Comparison of ENCODE assay signal across 1 cellular context in the genomic region with DNA sequence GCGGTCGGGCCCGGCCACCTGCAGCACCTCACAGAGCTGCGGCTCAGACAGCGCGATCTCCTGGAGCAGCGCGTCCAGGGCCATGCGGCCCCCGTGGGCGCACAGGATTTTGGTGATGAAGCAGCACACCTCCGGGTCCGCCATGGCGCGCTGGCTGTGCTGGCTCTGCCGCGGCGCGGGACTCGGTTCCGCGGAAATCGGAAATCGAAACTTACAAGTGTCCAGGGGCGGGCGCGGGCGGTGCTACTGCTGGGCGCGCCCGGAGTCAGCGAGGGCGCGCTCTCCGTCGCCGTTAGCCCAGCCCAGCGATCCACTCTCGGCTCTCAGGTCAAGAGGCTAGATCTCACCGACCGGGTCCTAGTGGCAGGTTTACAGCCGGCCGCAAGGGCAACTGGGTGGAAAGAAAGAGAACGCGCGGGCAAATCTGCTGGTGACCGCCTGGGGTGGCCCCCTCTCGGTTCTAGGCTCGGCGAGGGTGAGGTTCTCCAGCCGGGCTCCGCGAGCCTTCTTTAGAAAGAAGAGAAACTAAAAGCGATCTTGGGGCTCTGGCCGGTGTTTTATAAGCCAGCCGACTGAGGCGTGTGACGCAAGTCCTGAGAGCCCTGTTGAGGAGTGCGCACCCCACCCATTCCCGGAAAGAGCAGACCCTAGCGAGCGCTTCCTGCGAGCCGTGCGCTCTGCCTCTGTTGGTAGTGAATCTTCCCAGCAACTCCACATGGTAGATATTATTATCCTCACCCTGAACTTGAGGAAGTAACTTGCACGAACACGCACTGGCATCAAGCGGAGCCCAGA.
TF ChIP-seq lines count a peak whose summit lies in the region.

TSS of gene ZC3HAV1 (minus strand) at position 533 of the 795 bp plus-strand sequence. CDS start at position 144, 389 bp downstream.

TF ChIP-seq in HEK293, 187 proteins besides CTCF, POLR2A, EP300 and RAD21 (continued from another document and continues in another):
- TF ChIP-seq, protein P1, sequence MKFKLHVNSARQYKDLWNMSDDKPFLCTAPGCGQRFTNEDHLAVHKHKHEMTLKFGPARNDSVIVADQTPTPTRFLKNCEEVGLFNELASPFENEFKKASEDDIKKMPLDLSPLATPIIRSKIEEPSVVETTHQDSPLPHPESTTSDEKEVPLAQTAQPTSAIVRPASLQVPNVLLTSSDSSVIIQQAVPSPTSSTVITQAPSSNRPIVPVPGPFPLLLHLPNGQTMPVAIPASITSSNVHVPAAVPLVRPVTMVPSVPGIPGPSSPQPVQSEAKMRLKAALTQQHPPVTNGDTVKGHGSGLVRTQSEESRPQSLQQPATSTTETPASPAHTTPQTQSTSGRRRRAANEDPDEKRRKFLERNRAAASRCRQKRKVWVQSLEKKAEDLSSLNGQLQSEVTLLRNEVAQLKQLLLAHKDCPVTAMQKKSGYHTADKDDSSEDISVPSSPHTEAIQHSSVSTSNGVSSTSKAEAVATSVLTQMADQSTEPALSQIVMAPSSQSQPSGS (tag by site-specific recombination; IDR thresholded peaks at IDR 0.05; ENCODE audit: low read depth) = no peak
- TF ChIP-seq, protein P2, sequence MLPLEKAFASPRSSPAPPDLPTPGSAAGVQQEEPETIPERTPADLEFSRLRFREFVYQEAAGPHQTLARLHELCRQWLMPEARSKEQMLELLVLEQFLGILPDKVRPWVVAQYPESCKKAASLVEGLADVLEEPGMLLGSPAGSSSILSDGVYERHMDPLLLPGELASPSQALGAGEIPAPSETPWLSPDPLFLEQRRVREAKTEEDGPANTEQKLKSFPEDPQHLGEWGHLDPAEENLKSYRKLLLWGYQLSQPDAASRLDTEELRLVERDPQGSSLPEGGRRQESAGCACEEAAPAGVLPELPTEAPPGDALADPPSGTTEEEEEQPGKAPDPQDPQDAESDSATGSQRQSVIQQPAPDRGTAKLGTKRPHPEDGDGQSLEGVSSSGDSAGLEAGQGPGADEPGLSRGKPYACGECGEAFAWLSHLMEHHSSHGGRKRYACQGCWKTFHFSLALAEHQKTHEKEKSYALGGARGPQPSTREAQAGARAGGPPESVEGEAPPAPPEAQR (tag by site-specific recombination; IDR thresholded peaks at IDR 0.05) = no peak
- TF ChIP-seq, protein P3, sequence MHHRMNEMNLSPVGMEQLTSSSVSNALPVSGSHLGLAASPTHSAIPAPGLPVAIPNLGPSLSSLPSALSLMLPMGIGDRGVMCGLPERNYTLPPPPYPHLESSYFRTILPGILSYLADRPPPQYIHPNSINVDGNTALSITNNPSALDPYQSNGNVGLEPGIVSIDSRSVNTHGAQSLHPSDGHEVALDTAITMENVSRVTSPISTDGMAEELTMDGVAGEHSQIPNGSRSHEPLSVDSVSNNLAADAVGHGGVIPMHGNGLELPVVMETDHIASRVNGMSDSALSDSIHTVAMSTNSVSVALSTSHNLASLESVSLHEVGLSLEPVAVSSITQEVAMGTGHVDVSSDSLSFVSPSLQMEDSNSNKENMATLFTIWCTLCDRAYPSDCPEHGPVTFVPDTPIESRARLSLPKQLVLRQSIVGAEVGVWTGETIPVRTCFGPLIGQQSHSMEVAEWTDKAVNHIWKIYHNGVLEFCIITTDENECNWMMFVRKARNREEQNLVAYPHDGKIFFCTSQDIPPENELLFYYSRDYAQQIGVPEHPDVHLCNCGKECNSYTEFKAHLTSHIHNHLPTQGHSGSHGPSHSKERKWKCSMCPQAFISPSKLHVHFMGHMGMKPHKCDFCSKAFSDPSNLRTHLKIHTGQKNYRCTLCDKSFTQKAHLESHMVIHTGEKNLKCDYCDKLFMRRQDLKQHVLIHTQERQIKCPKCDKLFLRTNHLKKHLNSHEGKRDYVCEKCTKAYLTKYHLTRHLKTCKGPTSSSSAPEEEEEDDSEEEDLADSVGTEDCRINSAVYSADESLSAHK (tag by site-specific recombination; IDR thresholded peaks at IDR 0.05) = no peak
- TF ChIP-seq ZNF544 (tag by site-specific recombination; IDR thresholded peaks at IDR 0.05) = no peak
- peak; percentile 66; the same call in 1 of the 2 replicates for TF ChIP-seq EGR2 (tag by site-specific recombination; IDR thresholded peaks at IDR 0.05; ENCODE audit: low read depth)
- TF ChIP-seq KLF7 (tag by site-specific recombination; IDR thresholded peaks at IDR 0.05; ENCODE audit: borderline replicate concordance) = peak; percentile 19; the same call in 1 of the 2 replicates
- TF ChIP-seq ZNF292 (tag by site-specific recombination; IDR thresholded peaks at IDR 0.05; ENCODE audit: borderline replicate concordance, low read depth) = no peak
- no peak for TF ChIP-seq ZNF23 (tag by site-specific recombination; IDR thresholded peaks at IDR 0.05; ENCODE audit: borderline replicate concordance)
- TF ChIP-seq HOXA7 (CRISPR knock-in tag; IDR thresholded peaks at IDR 0.05; ENCODE audit: borderline replicate concordance) = no peak
- no peak for TF ChIP-seq WT1 (tag by site-specific recombination; IDR thresholded peaks at IDR 0.05)
- TF ChIP-seq IKZF3 (tag by site-specific recombination; IDR thresholded peaks at IDR 0.05) = no peak
- TF ChIP-seq ZBTB48 (tag by site-specific recombination; IDR thresholded peaks at IDR 0.05) = no peak
- no peak for TF ChIP-seq ZNF391 (tag by site-specific recombination; IDR thresholded peaks at IDR 0.05; ENCODE audit: borderline replicate concordance, low read depth)
- TF ChIP-seq ZIC2 (tag by site-specific recombination; IDR thresholded peaks at IDR 0.05) = peak; percentile 29
- no peak for TF ChIP-seq ZNF426 (tag by site-specific recombination; IDR thresholded peaks at IDR 0.05)
- no peak; the same call in 1 of the 2 replicates for TF ChIP-seq GLIS1 (tag by site-specific recombination; IDR thresholded peaks at IDR 0.05)
- TF ChIP-seq ZNF155 (tag by site-specific recombination; IDR thresholded peaks at IDR 0.05) = no peak
- TF ChIP-seq, protein P4, sequence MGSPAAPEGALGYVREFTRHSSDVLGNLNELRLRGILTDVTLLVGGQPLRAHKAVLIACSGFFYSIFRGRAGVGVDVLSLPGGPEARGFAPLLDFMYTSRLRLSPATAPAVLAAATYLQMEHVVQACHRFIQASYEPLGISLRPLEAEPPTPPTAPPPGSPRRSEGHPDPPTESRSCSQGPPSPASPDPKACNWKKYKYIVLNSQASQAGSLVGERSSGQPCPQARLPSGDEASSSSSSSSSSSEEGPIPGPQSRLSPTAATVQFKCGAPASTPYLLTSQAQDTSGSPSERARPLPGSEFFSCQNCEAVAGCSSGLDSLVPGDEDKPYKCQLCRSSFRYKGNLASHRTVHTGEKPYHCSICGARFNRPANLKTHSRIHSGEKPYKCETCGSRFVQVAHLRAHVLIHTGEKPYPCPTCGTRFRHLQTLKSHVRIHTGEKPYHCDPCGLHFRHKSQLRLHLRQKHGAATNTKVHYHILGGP (tag by site-specific recombination; IDR thresholded peaks at IDR 0.05) = no peak
- no peak for TF ChIP-seq ZNF211 (tag by site-specific recombination; IDR thresholded peaks at IDR 0.05; ENCODE audit: low read depth)
- TF ChIP-seq ZNF530 (tag by site-specific recombination; IDR thresholded peaks at IDR 0.05; ENCODE audit: low read depth) = no peak
- TF ChIP-seq ZNF658 (tag by site-specific recombination; IDR thresholded peaks at IDR 0.05) = no peak
- no peak for TF ChIP-seq ZNF777 (tag by site-specific recombination; IDR thresholded peaks at IDR 0.05; ENCODE audit: borderline replicate concordance)
- TF ChIP-seq, protein P5, sequence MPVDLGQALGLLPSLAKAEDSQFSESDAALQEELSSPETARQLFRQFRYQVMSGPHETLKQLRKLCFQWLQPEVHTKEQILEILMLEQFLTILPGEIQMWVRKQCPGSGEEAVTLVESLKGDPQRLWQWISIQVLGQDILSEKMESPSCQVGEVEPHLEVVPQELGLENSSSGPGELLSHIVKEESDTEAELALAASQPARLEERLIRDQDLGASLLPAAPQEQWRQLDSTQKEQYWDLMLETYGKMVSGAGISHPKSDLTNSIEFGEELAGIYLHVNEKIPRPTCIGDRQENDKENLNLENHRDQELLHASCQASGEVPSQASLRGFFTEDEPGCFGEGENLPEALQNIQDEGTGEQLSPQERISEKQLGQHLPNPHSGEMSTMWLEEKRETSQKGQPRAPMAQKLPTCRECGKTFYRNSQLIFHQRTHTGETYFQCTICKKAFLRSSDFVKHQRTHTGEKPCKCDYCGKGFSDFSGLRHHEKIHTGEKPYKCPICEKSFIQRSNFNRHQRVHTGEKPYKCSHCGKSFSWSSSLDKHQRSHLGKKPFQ (tag by site-specific recombination; IDR thresholded peaks at IDR 0.05) = no peak
- TF ChIP-seq YY1 (tag by site-specific recombination; IDR thresholded peaks at IDR 0.05) = peak; percentile 78
- peak; percentile 41; the same call in 1 of the 2 replicates for TF ChIP-seq KLF9 (tag by site-specific recombination; IDR thresholded peaks at IDR 0.05; ENCODE audit: low read depth)
- TF ChIP-seq ZNF133 (tag by site-specific recombination; IDR thresholded peaks at IDR 0.05) = no peak
- TF ChIP-seq, protein P6, sequence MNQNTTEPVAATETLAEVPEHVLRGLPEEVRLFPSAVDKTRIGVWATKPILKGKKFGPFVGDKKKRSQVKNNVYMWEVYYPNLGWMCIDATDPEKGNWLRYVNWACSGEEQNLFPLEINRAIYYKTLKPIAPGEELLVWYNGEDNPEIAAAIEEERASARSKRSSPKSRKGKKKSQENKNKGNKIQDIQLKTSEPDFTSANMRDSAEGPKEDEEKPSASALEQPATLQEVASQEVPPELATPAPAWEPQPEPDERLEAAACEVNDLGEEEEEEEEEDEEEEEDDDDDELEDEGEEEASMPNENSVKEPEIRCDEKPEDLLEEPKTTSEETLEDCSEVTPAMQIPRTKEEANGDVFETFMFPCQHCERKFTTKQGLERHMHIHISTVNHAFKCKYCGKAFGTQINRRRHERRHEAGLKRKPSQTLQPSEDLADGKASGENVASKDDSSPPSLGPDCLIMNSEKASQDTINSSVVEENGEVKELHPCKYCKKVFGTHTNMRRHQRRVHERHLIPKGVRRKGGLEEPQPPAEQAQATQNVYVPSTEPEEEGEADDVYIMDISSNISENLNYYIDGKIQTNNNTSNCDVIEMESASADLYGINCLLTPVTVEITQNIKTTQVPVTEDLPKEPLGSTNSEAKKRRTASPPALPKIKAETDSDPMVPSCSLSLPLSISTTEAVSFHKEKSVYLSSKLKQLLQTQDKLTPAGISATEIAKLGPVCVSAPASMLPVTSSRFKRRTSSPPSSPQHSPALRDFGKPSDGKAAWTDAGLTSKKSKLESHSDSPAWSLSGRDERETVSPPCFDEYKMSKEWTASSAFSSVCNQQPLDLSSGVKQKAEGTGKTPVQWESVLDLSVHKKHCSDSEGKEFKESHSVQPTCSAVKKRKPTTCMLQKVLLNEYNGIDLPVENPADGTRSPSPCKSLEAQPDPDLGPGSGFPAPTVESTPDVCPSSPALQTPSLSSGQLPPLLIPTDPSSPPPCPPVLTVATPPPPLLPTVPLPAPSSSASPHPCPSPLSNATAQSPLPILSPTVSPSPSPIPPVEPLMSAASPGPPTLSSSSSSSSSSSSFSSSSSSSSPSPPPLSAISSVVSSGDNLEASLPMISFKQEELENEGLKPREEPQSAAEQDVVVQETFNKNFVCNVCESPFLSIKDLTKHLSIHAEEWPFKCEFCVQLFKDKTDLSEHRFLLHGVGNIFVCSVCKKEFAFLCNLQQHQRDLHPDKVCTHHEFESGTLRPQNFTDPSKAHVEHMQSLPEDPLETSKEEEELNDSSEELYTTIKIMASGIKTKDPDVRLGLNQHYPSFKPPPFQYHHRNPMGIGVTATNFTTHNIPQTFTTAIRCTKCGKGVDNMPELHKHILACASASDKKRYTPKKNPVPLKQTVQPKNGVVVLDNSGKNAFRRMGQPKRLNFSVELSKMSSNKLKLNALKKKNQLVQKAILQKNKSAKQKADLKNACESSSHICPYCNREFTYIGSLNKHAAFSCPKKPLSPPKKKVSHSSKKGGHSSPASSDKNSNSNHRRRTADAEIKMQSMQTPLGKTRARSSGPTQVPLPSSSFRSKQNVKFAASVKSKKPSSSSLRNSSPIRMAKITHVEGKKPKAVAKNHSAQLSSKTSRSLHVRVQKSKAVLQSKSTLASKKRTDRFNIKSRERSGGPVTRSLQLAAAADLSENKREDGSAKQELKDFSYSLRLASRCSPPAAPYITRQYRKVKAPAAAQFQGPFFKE (tag by site-specific recombination; IDR thresholded peaks at IDR 0.05; ENCODE audit: borderline replicate concordance) = no peak
- no peak for TF ChIP-seq ZNF221 (tag by site-specific recombination; IDR thresholded peaks at IDR 0.05; ENCODE audit: borderline replicate concordance)
- TF ChIP-seq ZNF350 (tag by site-specific recombination; IDR thresholded peaks at IDR 0.05) = no peak
- TF ChIP-seq ZNF555 (tag by site-specific recombination; conservative IDR thresholded peaks at IDR 0.05) = no peak
- no peak for TF ChIP-seq ZNF10 (tag by site-specific recombination; IDR thresholded peaks at IDR 0.05)
- TF ChIP-seq ZBTB49 (tag by site-specific recombination; IDR thresholded peaks at IDR 0.05; ENCODE audit: low read depth) = no peak
- peak; percentile 36; the same call in 1 of the 2 replicates for TF ChIP-seq ZNF629 (tag by site-specific recombination; IDR thresholded peaks at IDR 0.05)
- TF ChIP-seq, protein P7, sequence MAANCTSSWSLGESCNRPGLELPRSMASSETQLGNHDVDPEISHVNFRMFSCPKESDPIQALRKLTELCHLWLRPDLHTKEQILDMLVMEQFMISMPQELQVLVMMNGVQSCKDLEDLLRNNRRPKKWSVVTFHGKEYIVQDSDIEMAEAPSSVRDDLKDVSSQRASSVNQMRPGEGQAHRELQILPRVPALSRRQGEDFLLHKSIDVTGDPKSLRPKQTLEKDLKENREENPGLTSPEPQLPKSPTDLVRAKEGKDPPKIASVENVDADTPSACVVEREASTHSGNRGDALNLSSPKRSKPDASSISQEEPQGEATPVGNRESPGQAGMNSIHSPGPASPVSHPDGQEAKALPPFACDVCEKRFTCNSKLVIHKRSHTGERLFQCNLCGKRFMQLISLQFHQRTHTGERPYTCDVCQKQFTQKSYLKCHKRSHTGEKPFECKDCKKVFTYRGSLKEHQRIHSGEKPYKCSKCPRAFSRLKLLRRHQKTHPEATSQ (tag by site-specific recombination; IDR thresholded peaks at IDR 0.05) = no peak; the same call in 1 of the 2 replicates
- peak; percentile 98 for TF ChIP-seq ZNF600 (tag by site-specific recombination; IDR thresholded peaks at IDR 0.05)
- no peak for TF ChIP-seq ZNF596 (tag by site-specific recombination; IDR thresholded peaks at IDR 0.05)
- no peak for TF ChIP-seq ZNF16 (tag by site-specific recombination; IDR thresholded peaks at IDR 0.05; ENCODE audit: low read depth)
- TF ChIP-seq ZNF202 (tag by site-specific recombination; IDR thresholded peaks at IDR 0.05; ENCODE audit: borderline replicate concordance) = no peak
- no peak for TF ChIP-seq ZNF114 (tag by site-specific recombination; IDR thresholded peaks at IDR 0.05)
